In genomic region chr9:109797509-109797908, GRCh38 we compare ENCODE assay signal across 33 cellular contexts. TPM values are rescaled to one million over a fixed set of nuclear protein-coding genes. Genes with fewer than 3 reads are reported as not detected.
"Had no signal": no experiment of that assay in that cellular context is flagged by ENCODE, and none has a peak within 500 bp of the region (broad histone marks: within the 10 kb centered on the region; RNA-seq: fewer than 3 reads in every experiment).

No MANE protein-coding gene starts in this region.

- H3K27ac ChIP-seq: KMS-11, PC-9, RWPE1, VCaP had no signal

- H3K4me2 ChIP-seq: KMS-11, PC-9 had no signal

- ATAC-seq: activated naive CD8-positive, alpha-beta T cell treated with anti-CD3 and anti-CD28 coated beads, Interleukin-2, amount 50 U/mL, for 24 hours; activated T-cell treated with anti-CD3 and anti-CD28 coated beads, Interleukin-2, amount 50 U/mL, for 4 hours; Right ventricle myocardium inferior had no signal

- FAIRE-seq: RCC 7860 had no signal

- H3K4me3 ChIP-seq: PC-9 had no signal

- H3K9ac ChIP-seq: KMS-11 had no signal

- DNase-seq: activated B cell treated with CpG ODN at 0.5 μM for 24 hours; activated CD4-positive, alpha-beta memory T cell treated with anti-CD3 and anti-CD28 coated beads for 36 hours; activated CD4-positive, alpha-beta T cell treated with anti-CD3 and anti-CD28 coated beads for 4 hours; activated CD4-positive, alpha-beta T cell treated with anti-CD3 and anti-CD28 coated beads, Interleukin-2, amount 50 U/mL, for 1 hour; activated CD4-positive, CD25-positive, alpha-beta regulatory T cell treated with anti-CD3 and anti-CD28 coated beads, Interleukin-2, amount 50 U/mL, for 72 hours; activated CD8-positive, alpha-beta memory T cell treated with anti-CD3 and anti-CD28 coated beads, Interleukin-2, amount 50 U/mL, for 4 hours; activated gamma-delta T cell treated with Interleukin-2 at 50 U/mL for 16 hours; activated naive CD4-positive, alpha-beta T cell treated with anti-CD3 and anti-CD28 coated beads for 36 hours; activated naive CD8-positive, alpha-beta T cell treated with anti-CD3 and anti-CD28 coated beads, Interleukin-2, amount 50 U/mL, for 24 hours; activated T-cell treated with anti-CD3 and anti-CD28 coated beads for 4 hours; activated T-cell treated with anti-CD3 and anti-CD28 coated beads, Interleukin-2, amount 50 U/mL, for 4 hours; anterior cingulate cortex; caudate nucleus; MM.1S; MV-4-11; NCI-H1092; NCI-H1436 treated with DMSO at 0.1 percent for 48 hours; NCI-H1694 treated with DMSO at 0.1 percent for 48 hours; NCI-H2029; NCI-H345; NCI-H524 treated with DMSO at 0.1 percent for 48 hours; NCI-H748 treated with DMSO at 0.1 percent for 48 hours; NK-92 treated with Interleukin-12 subunit alpha and Interleukin-12 subunit beta, amount 100 ng/mL, for 24 hours; PC-9; SW 1271; T-helper 1 cell; T-helper 2 cell; T-helper 9 cell had no signal

- H2AFZ ChIP-seq: PC-9 had no signal

RNA-seq across cellular contexts. Expression of gene PALM2AKAP2, which starts 17.5 kb away (rescaled TPM):
- total RNA-seq: activated B cell treated with CpG ODN at 0.5 μM for 24 hours had no signal
